In the genomic region with DNA sequence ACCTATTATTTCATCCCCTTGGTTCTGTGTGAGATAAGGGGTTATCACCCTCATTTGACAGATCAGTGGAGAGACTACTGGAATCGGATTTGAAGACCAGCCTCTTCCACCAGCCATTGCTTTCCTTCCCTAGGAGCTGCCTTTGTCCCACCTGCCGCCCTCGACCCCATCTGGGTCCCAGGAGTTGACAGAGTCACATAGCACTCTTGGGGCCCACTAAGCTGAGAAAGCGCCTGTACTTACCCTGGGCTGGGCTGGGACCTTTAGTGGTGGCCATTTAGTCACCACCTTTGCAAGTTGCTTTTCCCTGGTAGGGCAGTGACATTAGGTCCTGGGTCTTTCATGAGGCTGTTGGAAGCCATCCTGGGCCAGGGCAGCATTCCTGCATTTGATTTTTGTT, we compare ENCODE assay signal across 15 cellular contexts. TPM values are rescaled to one million over a fixed set of nuclear protein-coding genes. Genes with fewer than 3 reads are reported as not detected.
A peak's percentile ranks its signal among the peaks of the same experiment; 100 is the strongest.
DNase-seq lines count a peak whose midpoint lies in the region; ATAC-seq, FAIRE-seq and TF ChIP-seq lines count a peak whose summit lies in the region.
"Not testable (repeated sequence)": the region's sequence is repeated elsewhere in the genome, so short reads cannot be mapped to it uniquely, and the experiment has no call there.
"Had no signal": no experiment of that assay in that cellular context is flagged by ENCODE, and none has a peak within 500 bp of the region (broad histone marks: within the 10 kb centered on the region; RNA-seq: fewer than 3 reads in every experiment).

No MANE protein-coding gene starts in this region.

- FAIRE-seq in A549 (lab: Jason Lieb, UNC) (peak; percentile 49), bronchial epithelial cell (lab: Jason Lieb, UNC) (peak; percentile 85)

- not testable (repeated sequence) for H3K36me3 ChIP-seq in OCI-LY1 (ENCODE audit: insufficient read depth, low read length); bronchial epithelial cell (ENCODE audit: control insufficient read depth, insufficient read depth, low read length)

- TF ChIP-seq POLR2A in A549 (IDR thresholded peaks at IDR 0.05; ENCODE audit: low read length): not testable (repeated sequence)

- not testable (repeated sequence) for H3F3A ChIP-seq in OCI-LY1 (ENCODE audit: insufficient read depth, low read length)

- not testable (repeated sequence) for ATAC-seq in A549
- ATAC-seq in stimulated activated memory B cell treated with anti-CD40 and anti-IgM and Interleukin-4, amounts not matched to agents 10 μg/mL and 1 μg/mL and 100 μg/mL, for 72 hours: peak; percentile 44

- 67% methylated on average over 4 of the region's 4 CpGs for WGBS in A549 (ENCODE audit: missing lambda C conversion rate)

- not testable (repeated sequence) for H3K9me3 Mint-ChIP-seq in activated naive CD8-positive, alpha-beta T cell treated with anti-CD3 and anti-CD28 coated beads for 36 hours; nephron progenitor cell; stimulated activated memory B cell treated with anti-CD40 and anti-IgM and Interleukin-4, amounts not matched to agents 10 μg/mL and 1 μg/mL and 100 μg/mL, for 72 hours

- H3K79me2 ChIP-seq in OCI-LY1 (ENCODE audit: insufficient read depth, low read length): not testable (repeated sequence)

- not testable (repeated sequence) for DNase-seq in A549 (ENCODE audit: low read depth in 1 of 2, low spot score in 1 of 2); activated naive CD8-positive, alpha-beta T cell treated with anti-CD3 and anti-CD28 coated beads for 36 hours; bronchial epithelial cell (ENCODE audit: low read depth); nephron progenitor cell

- H3K27me3 Mint-ChIP-seq in activated naive CD8-positive, alpha-beta T cell treated with anti-CD3 and anti-CD28 coated beads for 36 hours; nephron progenitor cell (ENCODE audit: low read depth, poor library complexity); stimulated activated memory B cell treated with anti-CD40 and anti-IgM and Interleukin-4, amounts not matched to agents 10 μg/mL and 1 μg/mL and 100 μg/mL, for 72 hours: not testable (repeated sequence)

- H3K4me2 ChIP-seq in A549; OCI-LY1 (ENCODE audit: low read length): not testable (repeated sequence)

- TF ChIP-seq EP300 in A549 (IDR thresholded peaks at IDR 0.05): not testable (repeated sequence)

- H3K9me3 ChIP-seq in A549; OCI-LY1 (ENCODE audit: low read length): not testable (repeated sequence)

- not testable (repeated sequence) for H3K27me3 ChIP-seq in OCI-LY1 (ENCODE audit: insufficient read depth, low read length); bronchial epithelial cell (ENCODE audit: control insufficient read depth, insufficient read depth, low read length)

- not testable (repeated sequence) for H4K20me1 ChIP-seq in OCI-LY1 (ENCODE audit: insufficient read depth, low read length)

- H3K4me3 Mint-ChIP-seq in activated naive CD8-positive, alpha-beta T cell treated with anti-CD3 and anti-CD28 coated beads for 36 hours; nephron progenitor cell; stimulated activated memory B cell treated with anti-CD40 and anti-IgM and Interleukin-4, amounts not matched to agents 10 μg/mL and 1 μg/mL and 100 μg/mL, for 72 hours: not testable (repeated sequence)

- POLR2A ChIA-PET in A549 (lab: Yijun Ruan, JAX): not testable (repeated sequence)

- H3K27ac ChIP-seq in A549: not testable (repeated sequence)
- peak overlapping the region; percentile 23 for H3K27ac ChIP-seq in OCI-LY1 (ENCODE audit: low read depth, low read length, poor library complexity, severe bottlenecking)

- not testable (repeated sequence) for H3K9ac ChIP-seq in OCI-LY1 (ENCODE audit: low read length)

- not testable (repeated sequence) for TF ChIP-seq CTCF in A549 (IDR thresholded peaks at IDR 0.05); OCI-LY1 (IDR thresholded peaks at IDR 0.05; ENCODE audit: low read length); bronchial epithelial cell (IDR thresholded peaks at IDR 0.05; ENCODE audit: insufficient read depth, low read length, severe bottlenecking); nephron progenitor cell (IDR thresholded peaks at IDR 0.05)

- not testable (repeated sequence) for H3K4me3 ChIP-seq in A549; OCI-LY1 (ENCODE audit: low read depth, low read length, poor library complexity, severe bottlenecking); bronchial epithelial cell (ENCODE audit: low read depth, low read length)

- not testable (repeated sequence) for H3K4me1 Mint-ChIP-seq in activated naive CD8-positive, alpha-beta T cell treated with anti-CD3 and anti-CD28 coated beads for 36 hours; stimulated activated memory B cell treated with anti-CD40 and anti-IgM and Interleukin-4, amounts not matched to agents 10 μg/mL and 1 μg/mL and 100 μg/mL, for 72 hours
- H3K4me1 Mint-ChIP-seq in nephron progenitor cell: peaks cover 14% of the 10 kb centered on the region

- TF ChIP-seq RAD21 in A549 (conservative IDR thresholded peaks at IDR 0.05 in 1 of 2, IDR thresholded peaks at IDR 0.05 in 1 of 2): not testable (repeated sequence)

- H3K36me3 Mint-ChIP-seq in activated naive CD8-positive, alpha-beta T cell treated with anti-CD3 and anti-CD28 coated beads for 36 hours; nephron progenitor cell (ENCODE audit: low read depth); stimulated activated memory B cell treated with anti-CD40 and anti-IgM and Interleukin-4, amounts not matched to agents 10 μg/mL and 1 μg/mL and 100 μg/mL, for 72 hours: not testable (repeated sequence)

- CTCF ChIA-PET in A549 (lab: Yijun Ruan, JAX): not testable (repeated sequence)

- not testable (repeated sequence) for H3K4me1 ChIP-seq in A549; OCI-LY1 (ENCODE audit: insufficient read depth, low read length, severe bottlenecking)

- H3K9me2 ChIP-seq in OCI-LY1 (ENCODE audit: low read depth, low read length): not testable (repeated sequence)

- H2AFZ ChIP-seq in OCI-LY1 (ENCODE audit: low read length): not testable (repeated sequence)

- peak overlapping the region; percentile 51 for H3K27ac Mint-ChIP-seq in activated naive CD8-positive, alpha-beta T cell treated with anti-CD3 and anti-CD28 coated beads for 36 hours
- H3K27ac Mint-ChIP-seq in nephron progenitor cell: peak overlapping the region; percentile 87
- H3K27ac Mint-ChIP-seq in stimulated activated memory B cell treated with anti-CD40 and anti-IgM and Interleukin-4, amounts not matched to agents 10 μg/mL and 1 μg/mL and 100 μg/mL, for 72 hours: not testable (repeated sequence)

RNA-seq across cellular contexts. Expression of a gene that starts 17.6 kb away (rescaled TPM):
- not detected in 2 replicates for polyA plus RNA-seq in A549 (2011; rRNA removed)
- not detected in 2 replicates for polyA plus RNA-seq in A549 (2012; cell fraction: cytosol; rRNA removed)
- not detected in 2 replicates for polyA plus RNA-seq in A549 (2012; cell fraction: nucleus; rRNA removed)
- not detected in 3 replicates for polyA plus RNA-seq in A549 (2017; fragmentation: RNase III; extraction: RNeasy Plus Mini Kit Qiagen cat#74134 plus additional on column Dnase treatment)
- not detected in 2 replicates for polyA minus RNA-seq in A549 (2011; rRNA and poly(A)+ RNA removed)
- total RNA-seq in activated naive CD8-positive, alpha-beta T cell treated with anti-CD3 and anti-CD28 coated beads for 36 hours: 1 to 10 TPM; 4.4 to 4.6 TPM
- total RNA-seq in bronchial epithelial cell: not detected in 2 replicates
- total RNA-seq: A172; A673; CD4-positive, alpha-beta memory T cell; CD4-positive, CD25-positive, alpha-beta regulatory T cell; Daoy; G401; GM12878 had no signal
- polyA plus RNA-seq: AG04450; CD4-positive, alpha-beta memory T cell had no signal

RNA-seq across cellular contexts. Expression of a gene that starts 36.6 kb away (rescaled TPM):
- polyA plus RNA-seq in A549 (2011; rRNA removed) (0.19 and 0.34 TPM in 2 replicates), A549 (2017; fragmentation: RNase III; extraction: RNeasy Plus Mini Kit Qiagen cat#74134 plus additional on column Dnase treatment) (0.08 to 0.13 TPM (median 0.12 TPM) in 3 replicates)
- polyA plus RNA-seq in A549 (2012; cell fraction: cytosol; rRNA removed): 0.01 and 0.03 TPM in 2 replicates
- 0.05 and 0.06 TPM in 2 replicates for polyA plus RNA-seq in A549 (2012; cell fraction: nucleus; rRNA removed)
- polyA minus RNA-seq in A549 (2011; rRNA and poly(A)+ RNA removed): 0.04 TPM in 1 of 2 replicates, not detected in the other
- total RNA-seq in activated naive CD8-positive, alpha-beta T cell treated with anti-CD3 and anti-CD28 coated beads for 36 hours: under 1 TPM in 1 of 2 experiments, not detected in 1; 0.04 TPM
- 0.13 and 0.26 TPM in 2 replicates for total RNA-seq in bronchial epithelial cell
- polyA plus RNA-seq: CD14-positive monocyte; CD4-positive, alpha-beta memory T cell had no signal
